Comparison of ENCODE assay signal across 12 cellular contexts in genomic region chr5:73121109-73121443, GRCh38. TPM values are rescaled to one million over a fixed set of nuclear protein-coding genes. Genes with fewer than 3 reads are reported as not detected.
DNase-seq lines count a peak whose midpoint lies in the region; ATAC-seq and TF ChIP-seq lines count a peak whose summit lies in the region.
"Had no signal": no experiment of that assay in that cellular context is flagged by ENCODE, and none has a peak within 500 bp of the region (broad histone marks: within the 10 kb centered on the region; RNA-seq: fewer than 3 reads in every experiment).

No MANE protein-coding gene starts in this region.

- POLR2A ChIA-PET in IMR-90 (lab: Charles Lee; ENCODE audit: unreplicated experiment) = no interaction called here

- no peak overlapping the region for H2AK5ac ChIP-seq in IMR-90 (ENCODE audit: low read depth, low read length)

- H3K36me3 ChIP-seq in IMR-90 (ENCODE audit: control insufficient read depth, insufficient read depth, low read length) (no peaks in the 10 kb centered on the region), mucosa of rectum (ENCODE audit: control insufficient read depth in 2 of 2, insufficient read depth in 2 of 2, low read length in 2 of 2) (peaks cover 18% of the 10 kb centered on the region in 2 donors)

- H3K14ac ChIP-seq in IMR-90 (replicated peaks; ENCODE audit: low read depth, low read length) = peak overlapping the region; percentile 39; the same call in 1 of the 2 replicates

- no peaks in the 10 kb centered on the region for H3K79me1 ChIP-seq in IMR-90 (ENCODE audit: low read depth in 1 of 2, low read length in 2 of 2)

- peak overlapping the region; percentile 70 for H2AK9ac ChIP-seq in IMR-90 (replicated peaks; ENCODE audit: low read depth, low read length, poor library complexity)

- CTCF ChIA-PET in IMR-90 (lab: Yijun Ruan, JAX) = no interaction called here

- peak overlapping the region; percentile 98 for H3K4me2 ChIP-seq in IMR-90 (ENCODE audit: low read depth, low read length)

- DNase-seq in ACHN = peak; percentile 17
- peak; percentile 47 for DNase-seq in IMR-90
- DNase-seq in dorsolateral prefrontal cortex = no peak
- no peak for DNase-seq in middle frontal gyrus (ENCODE audit: extremely low spot score, low spot score)
- no peak for DNase-seq in RPMI8226
- no peak for DNase-seq in NCI-H1105 (lab: John Stamatoyannopoulos, UW)
- DNase-seq: NCI-H1417 treated with DMSO at 0.1 percent for 48 hours had no signal

- no CpG with 5 or more reads among the region's 5 CpGs for WGBS in IMR-90 (ENCODE audit: extremely low coverage in 2 of 2, insufficient read length in 1 of 2), 2 experiments

- H4K8ac ChIP-seq in IMR-90 (ENCODE audit: low read depth in 2 of 2, low read length in 2 of 2) = peak overlapping the region in 1 of 2 experiments; percentile 33; a peak in 1 of 4 replicates

- dilution Hi-C loops in IMR-90 (cut with HindIII; ENCODE audit: low sequenced_read_pairs, unreplicated experiment) = no loop called here

- peak; percentile 30; the same call in 1 of the 2 replicates for ATAC-seq in IMR-90 (ENCODE audit: low read depth)
- no peak for ATAC-seq in HG02642 (IDR thresholded peaks at IDR 0.05; ENCODE audit: poor library complexity, unreplicated experiment)

- H4K5ac ChIP-seq in IMR-90 (ENCODE audit: low read depth, low read length) = no peak overlapping the region

- H2BK120ac ChIP-seq in IMR-90 (ENCODE audit: low read depth, low read length) = peak overlapping the region; percentile 23; the same call in 1 of the 2 replicates

- peak overlapping the region; percentile 90 for H2AFZ ChIP-seq in IMR-90 (replicated peaks; ENCODE audit: low read length, poor library complexity)

- no peak overlapping the region for H2BK5ac ChIP-seq in IMR-90 (ENCODE audit: low read depth, low read length, poor library complexity, severe bottlenecking)

- no peak overlapping the region for H2BK20ac ChIP-seq in IMR-90 (ENCODE audit: low read depth, low read length)

- no TSS peak for BruUV-seq in IMR-90 (replicated peaks; lab: Mats Ljungman, UMichigan)

- H2BK15ac ChIP-seq in IMR-90 (ENCODE audit: low read depth, low read length) = no peak overlapping the region

- no peak overlapping the region for H3K9ac ChIP-seq in IMR-90 (ENCODE audit: low read depth, low read length)
- H3K9ac ChIP-seq in mucosa of rectum (ENCODE audit: low read depth in 1 of 2, low read length in 2 of 2) = peak overlapping the region; percentile 85 to 88

- intact Hi-C loops in IMR-90 (cut with micrococcal nuclease) (no loop called here), dorsolateral prefrontal cortex (cut with DNase I) (loop anchor here in 1 of 2 donors (5.0 to 10.0 kb wide), 2 partner anchors 39 to 84 kb away; no protein-coding TSS in a partner anchor)

- peak overlapping the region; percentile 72; the same call in 1 of the 2 replicates for H3K4me3 ChIP-seq in IMR-90 (ENCODE audit: insufficient read depth, low read depth, low read length)
- H3K4me3 ChIP-seq in dorsolateral prefrontal cortex = peak overlapping the region; percentile 36 to 81 (median 67)
- peak overlapping the region; percentile 80 to 81 for H3K4me3 ChIP-seq in mucosa of rectum (ENCODE audit: low read length in 2 of 2)

- H3K27ac ChIP-seq in IMR-90 (ENCODE audit: insufficient read depth, low read length) (no peak overlapping the region), dorsolateral prefrontal cortex (peak overlapping the region in 21 of 59 donors; percentile 1 to 94 (median 83)), mucosa of rectum (ENCODE audit: low read depth in 2 of 2, low read length in 2 of 2) (peak overlapping the region; percentile 87 to 90)

- H3K18ac ChIP-seq in IMR-90 (ENCODE audit: low read depth, low read length) = no peak overlapping the region

- H3K27me3 ChIP-seq in IMR-90 (ENCODE audit: control insufficient read depth, insufficient read depth, low read length) (peaks cover 3% of the 10 kb centered on the region; the same call in 1 of the 2 replicates), dorsolateral prefrontal cortex (peaks cover 0 to 6% (median 0%) of the 10 kb centered on the region in 45 donors), mucosa of rectum (ENCODE audit: control insufficient read depth in 2 of 2, insufficient read depth in 2 of 2, low read length in 2 of 2) (no peaks in the 10 kb centered on the region)

- H3K23ac ChIP-seq in IMR-90 (ENCODE audit: low read depth, low read length) = peak overlapping the region; percentile 64

- H4K91ac ChIP-seq in IMR-90 (ENCODE audit: insufficient read depth, low read depth, low read length) = no peak overlapping the region

- no peak overlapping the region; the same call in 1 of the 2 replicates for H3K4ac ChIP-seq in IMR-90 (ENCODE audit: low read depth, low read length)

- TF ChIP-seq POLR2A in IMR-90 (IDR thresholded peaks at IDR 0.05; ENCODE audit: low read depth, low read length) = no peak

- H3K56ac ChIP-seq in IMR-90 (ENCODE audit: extremely low read depth, insufficient read depth, low read length) = no peak overlapping the region

- H3K4me1 ChIP-seq in IMR-90 (ENCODE audit: control insufficient read depth, insufficient read depth, low read length) = peaks cover 6% of the 10 kb centered on the region
- H3K4me1 ChIP-seq in mucosa of rectum (ENCODE audit: control insufficient read depth in 2 of 2, insufficient read depth in 2 of 2, low read length in 2 of 2) = peaks cover 42 to 61% of the 10 kb centered on the region in 2 donors

- TF ChIP-seq CTCF in IMR-90 (conservative IDR thresholded peaks at IDR 0.05; ENCODE audit: low read depth, low read length) (no peak), dorsolateral prefrontal cortex (IDR thresholded peaks at IDR 0.05 in 54 of 56, conservative IDR thresholded peaks at IDR 0.05 in 2 of 56; ENCODE audit: low read depth in 1 of 56, partially characterized antibody in 56 of 56) (no peak)

- in situ Hi-C loops in ACHN (cut with HindIII; ENCODE audit: low pct_ligation_motif_present, low pct_unique_long_range_greater_than_20kb, low sequenced_read_pairs) (no loop called here), IMR-90 (cut with MboI; ENCODE audit: low sequenced_read_pairs) (no loop called here)

- no peak for TF ChIP-seq RAD21 in IMR-90 (IDR thresholded peaks at IDR 0.05; ENCODE audit: low read length)

- peaks cover 4% of the 10 kb centered on the region for H3K9me1 ChIP-seq in IMR-90 (ENCODE audit: insufficient read depth, low read length)

- no peaks in the 10 kb centered on the region for H4K20me1 ChIP-seq in IMR-90 (ENCODE audit: insufficient read depth, low read length)

- peaks cover 3% of the 10 kb centered on the region for H3K9me3 ChIP-seq in IMR-90 (ENCODE audit: control insufficient read depth, insufficient read depth, low read length)
- H3K9me3 ChIP-seq in mucosa of rectum (ENCODE audit: control insufficient read depth in 2 of 2, low read length in 2 of 2) = no peaks in the 10 kb centered on the region

TF ChIP-seq in IMR-90, 13 proteins besides CTCF, POLR2A, EP300 and RAD21:
- TF ChIP-seq NFE2L2 (IDR thresholded peaks at IDR 0.05; ENCODE audit: low read depth, low read length) (no peak), RCOR1 (IDR thresholded peaks at IDR 0.05; ENCODE audit: insufficient replicate concordance, low read length) (no peak), MXI1 (IDR thresholded peaks at IDR 0.05; ENCODE audit: borderline replicate concordance, low read depth, low read length) (no peak), RFX5 (IDR thresholded peaks at IDR 0.05; ENCODE audit: low read depth, low read length) (no peak), CHD1 (IDR thresholded peaks at IDR 0.05; ENCODE audit: low read depth, low read length) (no peak), ELK1 (IDR thresholded peaks at IDR 0.05; ENCODE audit: borderline replicate concordance, low read depth, low read length) (no peak), BHLHE40 (IDR thresholded peaks at IDR 0.05; ENCODE audit: low read depth, low read length) (no peak), MAZ (IDR thresholded peaks at IDR 0.05; ENCODE audit: borderline replicate concordance, low read depth, low read length) (no peak), FOS (IDR thresholded peaks at IDR 0.05; ENCODE audit: low read depth, low read length) (no peak)

RNA-seq across cellular contexts. Expression of gene TMEM171, which starts 0.7 kb away (rescaled TPM):
- 3.0 and 3.3 TPM in 2 replicates for total RNA-seq in IMR-90 (2012; rRNA removed)
- 4.9 and 5.1 TPM in 2 replicates for polyA plus RNA-seq in IMR-90 (2012; rRNA removed)
- 9.6 and 12.6 TPM in 2 replicates for polyA plus RNA-seq in IMR-90 (2012; cell fraction: cytosol; rRNA removed)
- 3.5 and 4.1 TPM in 2 replicates for polyA plus RNA-seq in IMR-90 (2012; cell fraction: nucleus; rRNA removed; ENCODE audit: low replicate concordance)
- 1 to 10 TPM in 79 of 120 experiments, under 1 TPM in 32, not detected in 9; 0.39 to 6.5 (median 1.4) TPM for total RNA-seq in dorsolateral prefrontal cortex
- total RNA-seq: T-helper 2 cell treated with Interferon-gamma antibody and Interleukin-4, amounts not matched to agents 100 ng/mL and 5 ng/mL, for 36 hours had no signal

RNA-seq across cellular contexts. Expression of gene TMEM174, which starts 51.9 kb away (rescaled TPM):
- total RNA-seq in IMR-90 (2012; rRNA removed) = not detected in 2 replicates
- polyA plus RNA-seq in IMR-90 (2012; rRNA removed) = not detected in 2 replicates
- polyA plus RNA-seq in IMR-90 (2012; cell fraction: cytosol; rRNA removed) = not detected in 2 replicates
- not detected in 2 replicates for polyA plus RNA-seq in IMR-90 (2012; cell fraction: nucleus; rRNA removed; ENCODE audit: low replicate concordance)
- total RNA-seq in dorsolateral prefrontal cortex = not detected
- total RNA-seq: Daoy; dermis microvascular lymphatic vessel endothelial cell; T-helper 2 cell treated with Interferon-gamma antibody and Interleukin-4, amounts not matched to agents 100 ng/mL and 5 ng/mL, for 36 hours had no signal

Comparison
In these comparisons a context has a peak if more than half of its experiments do, and no peak if none do; other contexts are left out.
1. DNase-seq: peak in ACHN (single experiment) and IMR-90 (single experiment); none in dorsolateral prefrontal cortex (0 of 10), middle frontal gyrus (single experiment), RPMI8226 (single experiment) and NCI-H1105 (single experiment).
2. Peak in every context shown above with its lines, with median percentiles within 50 percentile points of each other: H3K4me3 ChIP-seq.